ENCODE assay signal across 22 cellular contexts in the genomic region with DNA sequence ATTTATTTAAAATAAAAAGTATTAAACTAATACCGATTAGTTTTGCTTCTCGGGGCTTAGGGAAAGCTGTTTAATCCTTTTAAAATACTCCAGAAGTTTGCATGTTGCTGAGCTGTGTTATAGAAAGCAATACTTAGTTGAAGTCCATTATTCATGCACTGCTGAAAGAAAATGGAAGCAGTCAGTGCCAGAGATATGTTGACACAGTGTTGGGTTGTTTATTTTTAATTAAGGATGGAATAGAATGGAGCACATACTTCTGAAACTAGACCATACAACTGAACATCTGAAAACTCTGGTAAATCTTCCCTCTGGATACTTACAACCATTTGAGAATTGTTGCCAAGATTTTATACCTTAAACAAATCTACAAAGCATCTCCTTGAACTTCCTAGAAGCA.
"Had no signal": no experiment of that assay in that cellular context is flagged by ENCODE, and none has a peak within 500 bp of the region (broad histone marks: within the 10 kb centered on the region; RNA-seq: fewer than 3 reads in every experiment).

No MANE protein-coding gene starts in this region.

- H3K27me3 Mint-ChIP-seq: natural killer cell treated with Interleukin-12 subunit alpha and Interleukin-12 subunit beta and Interleukin-15 and Interleukin-18, amount 100 ng/mL, for 72 hours; stimulated activated naive B cell treated with anti-CD40 and anti-IgM and Interleukin-4, amounts not matched to agents 10 μg/mL and 1 μg/mL and 100 μg/mL, for 72 hours; stimulated activated naive CD8-positive, alpha-beta T cell treated with anti-CD3 and anti-CD28 coated beads, Interleukin-15, amount 100 ng/mL, for 72 hours had no signal

- H3K27ac Mint-ChIP-seq: natural killer cell treated with Interleukin-12 subunit alpha and Interleukin-12 subunit beta and Interleukin-15 and Interleukin-18, amount 100 ng/mL, for 72 hours; stimulated activated naive B cell treated with anti-CD40 and anti-IgM and Interleukin-4, amounts not matched to agents 10 μg/mL and 1 μg/mL and 100 μg/mL, for 72 hours; stimulated activated naive CD8-positive, alpha-beta T cell treated with anti-CD3 and anti-CD28 coated beads, Interleukin-15, amount 100 ng/mL, for 72 hours had no signal

- H3K4me3 Mint-ChIP-seq: natural killer cell treated with Interleukin-12 subunit alpha and Interleukin-12 subunit beta and Interleukin-15 and Interleukin-18, amount 100 ng/mL, for 72 hours; stimulated activated naive B cell treated with anti-CD40 and anti-IgM and Interleukin-4, amounts not matched to agents 10 μg/mL and 1 μg/mL and 100 μg/mL, for 72 hours; stimulated activated naive CD8-positive, alpha-beta T cell treated with anti-CD3 and anti-CD28 coated beads, Interleukin-15, amount 100 ng/mL, for 72 hours had no signal

- H3K36me3 ChIP-seq: colonic mucosa, gastroesophageal sphincter, left ventricle myocardium inferior, spleen, tibial nerve, upper lobe of right lung, vagina had no signal

- H3K4me1 Mint-ChIP-seq: stimulated activated naive B cell treated with anti-CD40 and anti-IgM and Interleukin-4, amounts not matched to agents 10 μg/mL and 1 μg/mL and 100 μg/mL, for 72 hours; stimulated activated naive CD8-positive, alpha-beta T cell treated with anti-CD3 and anti-CD28 coated beads, Interleukin-15, amount 100 ng/mL, for 72 hours had no signal

- H3K9me3 Mint-ChIP-seq: stimulated activated naive CD8-positive, alpha-beta T cell treated with anti-CD3 and anti-CD28 coated beads, Interleukin-15, amount 100 ng/mL, for 72 hours had no signal

- H3K36me3 Mint-ChIP-seq: stimulated activated naive B cell treated with anti-CD40 and anti-IgM and Interleukin-4, amounts not matched to agents 10 μg/mL and 1 μg/mL and 100 μg/mL, for 72 hours had no signal

- H3K27me3 ChIP-seq: colonic mucosa, gastroesophageal sphincter, spleen, testis, tibial nerve, upper lobe of right lung, vagina had no signal

- H3K9me3 ChIP-seq: colonic mucosa, gastroesophageal sphincter, left ventricle myocardium inferior, psoas muscle, testis, tibial nerve, upper lobe of right lung, vagina had no signal

- H3K4me1 ChIP-seq: colonic mucosa, gastroesophageal sphincter, left ventricle myocardium inferior, psoas muscle, spleen, testis, tibial nerve, upper lobe of right lung, vagina had no signal

- H3K27ac ChIP-seq: colonic mucosa, gastroesophageal sphincter, left ventricle myocardium inferior, psoas muscle, spleen, testis, tibial nerve, upper lobe of right lung, vagina had no signal

- H3K4me3 ChIP-seq: colonic mucosa, gastroesophageal sphincter, left ventricle myocardium inferior, lung, psoas muscle, spleen, testis, tibial nerve, upper lobe of right lung, vagina had no signal

- DNase-seq: colonic mucosa; effector CD8-positive, alpha-beta T cell; glutamatergic neuron; left ventricle myocardium inferior; mesenchymal stem cell; midbrain; occipital lobe; psoas muscle; retina; spleen; stimulated activated CD4-positive, alpha-beta T cell treated with anti-CD3 and anti-CD28 coated beads, Interleukin-15, amount 100 ng/mL, for 24 hours; stimulated activated CD4-positive, alpha-beta T cell treated with anti-CD3 and anti-CD28 coated beads, Interleukin-1b, Interleukin-23, amount 100 ng/mL, for 48 hours; stimulated activated CD4-positive, alpha-beta T cell treated with anti-CD3 and anti-CD28 coated beads, Interleukin-4, amount 100 ng/mL, for 4 hours; stimulated activated naive B cell treated with anti-CD40 and anti-IgM and Interleukin-4, amounts not matched to agents 10 μg/mL and 1 μg/mL and 100 μg/mL, for 72 hours; stimulated activated naive CD8-positive, alpha-beta T cell treated with anti-CD3 and anti-CD28 coated beads, Interleukin-15, amount 100 ng/mL, for 72 hours; testis; upper lobe of right lung had no signal
